In the genomic region with DNA sequence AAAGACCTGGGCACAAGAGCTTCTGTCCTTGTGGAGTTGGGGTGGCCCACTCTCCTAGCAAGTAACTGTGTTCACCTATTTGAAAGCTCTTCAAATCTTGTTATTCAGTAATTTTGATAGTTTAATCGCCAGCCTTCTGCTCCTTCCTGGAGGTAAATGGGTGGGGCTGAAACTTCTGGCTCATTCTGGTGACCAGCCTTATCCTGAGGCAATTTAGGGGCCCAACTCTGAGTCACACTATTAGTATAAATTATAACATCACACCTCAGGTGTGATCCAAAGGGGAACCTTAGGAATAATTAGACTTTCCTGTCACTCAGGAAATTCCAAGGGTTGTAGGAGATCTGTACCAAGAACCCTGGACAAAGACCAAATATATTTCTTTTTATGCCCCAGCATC, we compare ENCODE assay signal across 20 cellular contexts.
"Had no signal": no experiment of that assay in that cellular context is flagged by ENCODE, and none has a peak within 500 bp of the region (broad histone marks: within the 10 kb centered on the region; RNA-seq: fewer than 3 reads in every experiment).

No MANE protein-coding gene starts in this region.

- H3K4me1 ChIP-seq: SJCRH30 had no signal

- H3K27me3 ChIP-seq: SJCRH30 had no signal

- ATAC-seq: Panc1, PC-3 had no signal

- H3K4me3 ChIP-seq: SJCRH30 had no signal

- H3K27ac ChIP-seq: HL-60, RWPE1, SJCRH30 had no signal

- H3K36me3 ChIP-seq: SJCRH30 had no signal

- H3K9me3 ChIP-seq: SJCRH30 had no signal

- DNase-seq: Karpas-422; KG1; MM.1S; NCI-H1092 treated with DMSO at 0.1 percent for 48 hours; NCI-H1436; NCI-H187; NCI-H2029; NCI-H2081 treated with DMSO at 0.1 percent for 48 hours; NCI-H2171; NCI-H226; NCI-H446; NCI-H510A; NCI-H524 treated with DMSO at 0.1 percent for 48 hours; NK-92 treated with Interleukin-12 subunit alpha and Interleukin-12 subunit beta, amount 100 ng/mL, for 24 hours; PC-3; SHP77; SJCRH30 had no signal
